In genomic region chr3:141103503-141103902, GRCh38 we compare ENCODE assay signal across 20 cellular contexts. TPM values are rescaled to one million over a fixed set of nuclear protein-coding genes. Genes with fewer than 3 reads are reported as not detected.
"Had no signal": no experiment of that assay in that cellular context is flagged by ENCODE, and none has a peak within 500 bp of the region (broad histone marks: within the 10 kb centered on the region; RNA-seq: fewer than 3 reads in every experiment).

No MANE protein-coding gene starts in this region.

- H3K36me3 ChIP-seq: left lung, tibial artery, vagina had no signal

- DNase-seq: activated CD4-positive, alpha-beta memory T cell treated with anti-CD3 and anti-CD28 coated beads, Interleukin-2, amount 10 ng/mL, durations not matched to agents 7 days and 5 days; activated CD4-positive, alpha-beta T cell treated with anti-CD3 and anti-CD28 coated beads for 48 hours; activated CD8-positive, alpha-beta memory T cell treated with anti-CD3 and anti-CD28 coated beads, Interleukin-2, amount 10 ng/mL, durations not matched to agents 7 days and 5 days; activated naive CD8-positive, alpha-beta T cell treated with anti-CD3 and anti-CD28 coated beads for 36 hours; amniotic stem cell; erythroblast; foreskin melanocyte; kidney; left lung; right cardiac atrium; stimulated activated CD4-positive, alpha-beta T cell treated with anti-CD3 and anti-CD28 coated beads, Interleukin-2, amount 100 ng/mL, for 24 hours; stimulated activated naive CD4-positive, alpha-beta T cell treated with Interleukin-2 at 50 U/mL for 16 hours had no signal

- H3K4me1 Mint-ChIP-seq: activated CD4-positive, alpha-beta memory T cell treated with anti-CD3 and anti-CD28 coated beads, Interleukin-2, amount 10 ng/mL, durations not matched to agents 7 days and 5 days; activated naive CD8-positive, alpha-beta T cell treated with anti-CD3 and anti-CD28 coated beads for 36 hours; central memory CD8-positive, alpha-beta T cell; memory B cell had no signal

- H3K27ac ChIP-seq: coronary artery, left lung, psoas muscle, tibial artery, vagina had no signal

- H3K4me1 ChIP-seq: left lung, tibial artery, vagina had no signal

- H3K9me3 ChIP-seq: left lung, psoas muscle, tibial artery, vagina had no signal

- H3K27me3 ChIP-seq: left lung, tibial artery, vagina had no signal

- H3K27me3 Mint-ChIP-seq: activated naive CD8-positive, alpha-beta T cell treated with anti-CD3 and anti-CD28 coated beads for 36 hours had no signal

- H3K4me3 ChIP-seq: coronary artery, left lung, psoas muscle, tibial artery, vagina had no signal

- H3K36me3 Mint-ChIP-seq: activated CD8-positive, alpha-beta memory T cell treated with anti-CD3 and anti-CD28 coated beads, Interleukin-2, amount 10 ng/mL, durations not matched to agents 7 days and 5 days; activated naive CD8-positive, alpha-beta T cell treated with anti-CD3 and anti-CD28 coated beads for 36 hours; memory B cell; natural killer cell treated with Interleukin-12 subunit alpha and Interleukin-12 subunit beta and Interleukin-15 and Interleukin-18, amount 100 ng/mL, for 72 hours had no signal

- H3K9me3 Mint-ChIP-seq: activated CD4-positive, alpha-beta memory T cell treated with anti-CD3 and anti-CD28 coated beads, Interleukin-2, amount 10 ng/mL, durations not matched to agents 7 days and 5 days; central memory CD8-positive, alpha-beta T cell; memory B cell; natural killer cell treated with Interleukin-12 subunit alpha and Interleukin-12 subunit beta and Interleukin-15 and Interleukin-18, amount 100 ng/mL, for 72 hours had no signal

- H3K27ac Mint-ChIP-seq: activated CD4-positive, alpha-beta memory T cell treated with anti-CD3 and anti-CD28 coated beads, Interleukin-2, amount 10 ng/mL, durations not matched to agents 7 days and 5 days; activated CD8-positive, alpha-beta memory T cell treated with anti-CD3 and anti-CD28 coated beads, Interleukin-2, amount 10 ng/mL, durations not matched to agents 7 days and 5 days; activated naive CD8-positive, alpha-beta T cell treated with anti-CD3 and anti-CD28 coated beads for 36 hours; memory B cell; natural killer cell treated with Interleukin-12 subunit alpha and Interleukin-12 subunit beta and Interleukin-15 and Interleukin-18, amount 100 ng/mL, for 72 hours had no signal

- H3K4me3 Mint-ChIP-seq: activated CD4-positive, alpha-beta memory T cell treated with anti-CD3 and anti-CD28 coated beads, Interleukin-2, amount 10 ng/mL, durations not matched to agents 7 days and 5 days; activated CD8-positive, alpha-beta memory T cell treated with anti-CD3 and anti-CD28 coated beads, Interleukin-2, amount 10 ng/mL, durations not matched to agents 7 days and 5 days; activated naive CD8-positive, alpha-beta T cell treated with anti-CD3 and anti-CD28 coated beads for 36 hours; central memory CD8-positive, alpha-beta T cell; memory B cell; natural killer cell treated with Interleukin-12 subunit alpha and Interleukin-12 subunit beta and Interleukin-15 and Interleukin-18, amount 100 ng/mL, for 72 hours had no signal

- ATAC-seq: activated CD8-positive, alpha-beta memory T cell treated with anti-CD3 and anti-CD28 coated beads, Interleukin-2, amount 10 ng/mL, durations not matched to agents 7 days and 5 days; left lung; natural killer cell treated with Interleukin-12 subunit alpha and Interleukin-12 subunit beta and Interleukin-15 and Interleukin-18, amount 100 ng/mL, for 72 hours had no signal

RNA-seq across cellular contexts. Expression of gene SPSB4, which starts 52.4 kb away (rescaled TPM):
- total RNA-seq: activated CD4-positive, alpha-beta memory T cell treated with anti-CD3 and anti-CD28 coated beads, Interleukin-2, amount 10 ng/mL, durations not matched to agents 7 days and 5 days; activated naive CD8-positive, alpha-beta T cell treated with anti-CD3 and anti-CD28 coated beads for 36 hours; natural killer cell treated with Interleukin-12 subunit alpha and Interleukin-12 subunit beta and Interleukin-15 and Interleukin-18, amount 100 ng/mL, for 72 hours; T-helper 2 cell treated with Interferon-gamma antibody and Interleukin-4, amounts not matched to agents 100 ng/mL and 5 ng/mL, for 36 hours had no signal
